1 cellular context compared by ENCODE assay signal in genomic region chr11:76798656-76799055, GRCh38.
TF ChIP-seq lines count a peak whose summit lies in the region.

No MANE protein-coding gene starts in this region.

TF ChIP-seq in HepG2, 621 proteins besides CTCF, POLR2A, EP300 and RAD21 (continued from another document):
- TF ChIP-seq CEBPZ (IDR thresholded peaks at IDR 0.05; ENCODE audit: low read length): no peak
- no peak for TF ChIP-seq ATF6 (CRISPR knock-in tag; conservative IDR thresholded peaks at IDR 0.05)
- no peak for TF ChIP-seq ZNF34 (CRISPR knock-in tag; IDR thresholded peaks at IDR 0.05; ENCODE audit: borderline replicate concordance)
- no peak for TF ChIP-seq ZNF572 (CRISPR knock-in tag; IDR thresholded peaks at IDR 0.05)
- no peak for TF ChIP-seq ZNF292 (CRISPR knock-in tag; IDR thresholded peaks at IDR 0.05; ENCODE audit: borderline replicate concordance, low read depth)
- TF ChIP-seq TFDP2 (CRISPR knock-in tag; IDR thresholded peaks at IDR 0.05): no peak
- TF ChIP-seq ZNF326 (CRISPR knock-in tag; IDR thresholded peaks at IDR 0.05; ENCODE audit: borderline replicate concordance): no peak
